ENCODE assay signal across 14 cellular contexts in the genomic region with DNA sequence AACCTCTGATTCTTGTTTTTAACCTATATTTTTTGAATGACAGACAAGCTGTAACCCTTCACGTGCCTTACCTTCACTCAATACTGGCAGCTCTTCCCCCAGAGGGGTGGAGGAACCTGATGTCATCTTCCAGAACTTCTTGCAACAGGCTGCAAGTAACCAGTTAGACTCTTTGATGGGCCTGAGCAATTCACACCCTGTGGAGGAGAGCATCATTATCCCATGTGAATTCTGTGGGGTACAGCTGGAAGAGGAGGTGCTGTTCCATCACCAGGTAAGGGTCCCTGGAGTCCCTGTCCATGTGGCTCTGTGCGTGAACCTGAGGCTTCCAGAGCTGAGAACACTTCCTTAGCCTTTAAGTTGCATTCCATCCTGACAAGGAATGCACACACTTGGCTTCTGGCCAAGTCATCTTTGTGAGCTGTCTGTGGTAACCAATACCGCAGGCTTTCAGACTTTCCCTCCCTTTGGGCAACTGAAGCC. TPM values are rescaled to one million over a fixed set of nuclear protein-coding genes. Genes with fewer than 3 reads are reported as not detected.
DNase-seq lines count a peak whose midpoint lies in the region; ATAC-seq and TF ChIP-seq lines count a peak whose summit lies in the region.
"Had no signal": no experiment of that assay in that cellular context is flagged by ENCODE, and none has a peak within 500 bp of the region (broad histone marks: within the 10 kb centered on the region; RNA-seq: fewer than 3 reads in every experiment).

No MANE protein-coding gene starts in this region.

- no peak for ATAC-seq in activated naive CD8-positive, alpha-beta T cell treated with anti-CD3 and anti-CD28 coated beads, Interleukin-2, amount 50 U/mL, for 24 hours
- peak; percentile 80 for ATAC-seq in RWPE2 (ENCODE audit: low read depth)
- ATAC-seq: GM12878; naive thymus-derived CD8-positive, alpha-beta T cell had no signal

- H3K4me3 Mint-ChIP-seq in activated naive CD8-positive, alpha-beta T cell, result no peak overlapping the region
- H3K4me3 Mint-ChIP-seq in activated naive CD8-positive, alpha-beta T cell treated with anti-CD3 and anti-CD28 coated beads, Interleukin-2, amount 50 U/mL, for 24 hours, result no peak overlapping the region
- H3K4me3 Mint-ChIP-seq: CD4-positive, alpha-beta T cell; naive thymus-derived CD8-positive, alpha-beta T cell had no signal

- peaks cover 6% of the 10 kb centered on the region for H3K4me1 Mint-ChIP-seq in activated naive CD8-positive, alpha-beta T cell (ENCODE audit: low read depth)
- peaks cover 15% of the 10 kb centered on the region for H3K4me1 Mint-ChIP-seq in activated naive CD8-positive, alpha-beta T cell treated with anti-CD3 and anti-CD28 coated beads, Interleukin-2, amount 50 U/mL, for 24 hours

- peaks cover 6% of the 10 kb centered on the region for H3K4me1 ChIP-seq in RWPE2 (ENCODE audit: insufficient read depth, poor library complexity, severe bottlenecking)
- H3K4me1 ChIP-seq: ascending aorta had no signal

- H3K27me3 Mint-ChIP-seq in activated naive CD8-positive, alpha-beta T cell, result no peaks in the 10 kb centered on the region
- no peaks in the 10 kb centered on the region for H3K27me3 Mint-ChIP-seq in activated naive CD8-positive, alpha-beta T cell treated with anti-CD3 and anti-CD28 coated beads, Interleukin-2, amount 50 U/mL, for 24 hours
- H3K27me3 Mint-ChIP-seq: CD4-positive, alpha-beta T cell; naive thymus-derived CD8-positive, alpha-beta T cell had no signal

- H3K9me3 Mint-ChIP-seq in activated naive CD8-positive, alpha-beta T cell (ENCODE audit: low read depth), result no peaks in the 10 kb centered on the region
- no peaks in the 10 kb centered on the region for H3K9me3 Mint-ChIP-seq in activated naive CD8-positive, alpha-beta T cell treated with anti-CD3 and anti-CD28 coated beads, Interleukin-2, amount 50 U/mL, for 24 hours
- H3K9me3 Mint-ChIP-seq: CD4-positive, alpha-beta T cell had no signal

- peaks cover 11% of the 10 kb centered on the region for H3K36me3 Mint-ChIP-seq in activated naive CD8-positive, alpha-beta T cell
- H3K36me3 Mint-ChIP-seq in activated naive CD8-positive, alpha-beta T cell treated with anti-CD3 and anti-CD28 coated beads, Interleukin-2, amount 50 U/mL, for 24 hours (ENCODE audit: low read depth), result peaks cover 57% of the 10 kb centered on the region

- peaks cover 80% of the 10 kb centered on the region for H3K36me3 ChIP-seq in RWPE2 (ENCODE audit: low read depth)

- no peaks in the 10 kb centered on the region for H3K9me3 ChIP-seq in RWPE2 (ENCODE audit: severe bottlenecking)
- H3K9me3 ChIP-seq: ascending aorta had no signal

- peak overlapping the region; percentile 14 for H3K27ac ChIP-seq in RWPE2 (ENCODE audit: poor library complexity, severe bottlenecking)
- H3K27ac ChIP-seq: ascending aorta had no signal

- no peak overlapping the region for H3K4me3 ChIP-seq in RWPE2 (ENCODE audit: severe bottlenecking)
- no peak overlapping the region for H3K4me3 ChIP-seq in fibroblast of the aortic adventitia (ENCODE audit: low read depth, low read length)
- H3K4me3 ChIP-seq: ascending aorta, GM12878 had no signal

- no peak for TF ChIP-seq CTCF in RWPE2 (IDR thresholded peaks at IDR 0.05; ENCODE audit: poor library complexity, severe bottlenecking)
- TF ChIP-seq CTCF in fibroblast of the aortic adventitia (IDR thresholded peaks at IDR 0.05; ENCODE audit: insufficient read depth, low read length), result no peak

- DNase-seq in activated naive CD8-positive, alpha-beta T cell treated with anti-CD3 and anti-CD28 coated beads, Interleukin-2, amount 50 U/mL, for 24 hours, result no peak
- DNase-seq in RWPE2 (ENCODE audit: low spot score) (no peak), fibroblast of the aortic adventitia (ENCODE audit: low read depth) (peak; percentile 59), ureter (ENCODE audit: low spot score) (peak; percentile 22), GM19240 (ENCODE audit: insufficient read length, low spot score) (no peak), cortex of kidney (lab: John Stamatoyannopoulos, UW) (no peak), NCI-H510A treated with DMSO at 0.1 percent for 48 hours (lab: John Stamatoyannopoulos, UW) (no peak)
- DNase-seq: activated CD4-positive, CD25-positive, alpha-beta regulatory T cell treated with anti-CD3 and anti-CD28 coated beads, Interleukin-2, amount 50 U/mL, for 72 hours; naive thymus-derived CD8-positive, alpha-beta T cell; NCI-H1092 had no signal

- H3K27me3 ChIP-seq in RWPE2 (ENCODE audit: insufficient read depth, poor library complexity, severe bottlenecking), result no peaks in the 10 kb centered on the region
- H3K27me3 ChIP-seq: ascending aorta had no signal

- peak overlapping the region; percentile 22 for H3K27ac Mint-ChIP-seq in activated naive CD8-positive, alpha-beta T cell
- no peak overlapping the region for H3K27ac Mint-ChIP-seq in activated naive CD8-positive, alpha-beta T cell treated with anti-CD3 and anti-CD28 coated beads, Interleukin-2, amount 50 U/mL, for 24 hours
- H3K27ac Mint-ChIP-seq: CD4-positive, alpha-beta T cell had no signal

RNA-seq across cellular contexts. Expression of gene TRAFD1, which starts 22.7 kb away (rescaled TPM):
- total RNA-seq in fibroblast of the aortic adventitia (ENCODE audit: low replicate concordance) (36.5 and 158 TPM in 2 replicates), ureter (37.0 TPM)

RNA-seq across cellular contexts. Expression of gene NAA25, which starts 39.5 kb away (rescaled TPM):
- total RNA-seq in fibroblast of the aortic adventitia (ENCODE audit: low replicate concordance) (25.5 and 28.0 TPM in 2 replicates), ureter (60.0 TPM)

Comparison
In these comparisons a context has a peak if more than half of its experiments do, and no peak if none do; other contexts are left out.
1. DNase-seq: peak in fibroblast of the aortic adventitia (single experiment) and ureter (single experiment); none in activated naive CD8-positive, alpha-beta T cell treated with anti-CD3 and anti-CD28 coated beads, Interleukin-2, amount 50 U/mL, for 24 hours (single experiment), RWPE2 (single experiment), GM19240 (single experiment), cortex of kidney (single experiment) and NCI-H510A treated with DMSO at 0.1 percent for 48 hours (single experiment).